17 cellular contexts compared by ENCODE assay signal in the genomic region with DNA sequence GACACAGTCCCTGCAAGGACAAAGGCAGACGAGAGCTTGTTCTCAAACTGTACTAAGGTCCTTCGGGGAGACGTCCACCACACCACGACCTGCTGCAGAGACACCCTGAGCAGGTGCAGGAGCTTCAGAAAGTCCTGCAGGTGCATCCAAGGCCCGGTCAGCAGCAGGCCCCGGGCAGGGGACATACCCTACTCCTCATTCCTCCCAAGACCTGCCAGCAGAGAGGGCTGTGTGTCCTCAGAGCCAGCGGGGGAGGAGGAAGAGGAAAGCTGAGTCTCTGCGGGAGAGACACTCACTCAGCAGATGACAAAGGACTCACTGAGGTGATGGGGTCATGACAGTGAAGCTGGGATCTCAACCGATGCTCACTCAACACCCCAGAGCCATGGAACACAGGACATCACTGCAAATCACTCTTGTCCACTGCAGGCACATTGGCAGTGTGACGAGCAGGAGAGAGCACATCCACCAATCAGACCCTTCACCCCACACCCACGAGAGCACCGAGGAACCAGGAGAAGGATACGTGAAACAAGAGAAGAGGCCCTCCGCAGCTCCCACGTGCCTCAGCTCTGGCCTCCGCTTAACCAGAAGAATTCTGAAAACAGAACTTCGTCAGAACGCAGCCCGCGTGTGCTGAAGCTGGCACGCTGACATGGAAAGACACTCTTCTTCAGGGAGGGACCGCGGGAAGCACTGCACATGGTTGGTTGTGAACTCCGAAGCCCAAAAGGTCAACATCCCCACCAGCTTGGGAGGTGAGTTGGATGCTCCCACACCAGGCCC. TPM values are rescaled to one million over a fixed set of nuclear protein-coding genes. Genes with fewer than 3 reads are reported as not detected.
DNase-seq lines count a peak whose midpoint lies in the region; ATAC-seq, FAIRE-seq and TF ChIP-seq lines count a peak whose summit lies in the region.
"Had no signal": no experiment of that assay in that cellular context is flagged by ENCODE, and none has a peak within 500 bp of the region (broad histone marks: within the 10 kb centered on the region; RNA-seq: fewer than 3 reads in every experiment).

No MANE protein-coding gene starts in this region.

- H3K4me3 Mint-ChIP-seq in activated T-helper 17 cell treated with anti-CD3 and anti-CD28 coated beads, Interleukin-2, amount 50 U/mL, for 72 hours, result no peak overlapping the region
- H3K4me3 Mint-ChIP-seq: CD4-positive, alpha-beta T cell had no signal

- FAIRE-seq in kidney (lab: Jason Lieb, UNC), result no peak
- FAIRE-seq: GM12892, GM19239 had no signal

- H3K27ac Mint-ChIP-seq in activated T-helper 17 cell treated with anti-CD3 and anti-CD28 coated beads, Interleukin-2, amount 50 U/mL, for 72 hours, result no peak overlapping the region
- H3K27ac Mint-ChIP-seq: CD4-positive, alpha-beta T cell had no signal

- no peaks in the 10 kb centered on the region for H3K27me3 Mint-ChIP-seq in activated T-helper 17 cell treated with anti-CD3 and anti-CD28 coated beads, Interleukin-2, amount 50 U/mL, for 72 hours
- H3K27me3 Mint-ChIP-seq: CD4-positive, alpha-beta T cell had no signal

- ATAC-seq in left cardiac atrium (no peak), GM19395 (IDR thresholded peaks at IDR 0.05; ENCODE audit: unreplicated experiment) (no peak)
- ATAC-seq in activated T-helper 17 cell treated with anti-CD3 and anti-CD28 coated beads, Interleukin-2, amount 50 U/mL, for 72 hours (replicated peaks), result no peak
- ATAC-seq: PC-3 had no signal

- no peaks in the 10 kb centered on the region for H3K9me3 Mint-ChIP-seq in activated T-helper 17 cell treated with anti-CD3 and anti-CD28 coated beads, Interleukin-2, amount 50 U/mL, for 72 hours
- H3K9me3 Mint-ChIP-seq: CD4-positive, alpha-beta T cell had no signal

- H3K9me3 ChIP-seq in left ventricle myocardium inferior (replicated peaks) (no peaks in the 10 kb centered on the region), kidney (ENCODE audit: control insufficient read depth in 1 of 2, low read length in 2 of 2) (no peaks in the 10 kb centered on the region)

- intact Hi-C loops in left ventricle myocardium inferior (cut with micrococcal nuclease), result loop anchor here (10.0 kb wide), 1 partner anchor 67 kb away; no protein-coding TSS in a partner anchor
- intact Hi-C loops in left cardiac atrium (cut with DNase I), result loop anchor here in 1 of 2 donors (10.0 kb wide), 1 partner anchor 77 kb away; no protein-coding TSS in a partner anchor
- intact Hi-C loops in kidney (cut with DNase I), result no loop called here

- TF ChIP-seq CTCF in left ventricle myocardium inferior (IDR thresholded peaks at IDR 0.05; ENCODE audit: borderline replicate concordance) (no peak), kidney (IDR thresholded peaks at IDR 0.05; ENCODE audit: borderline replicate concordance, extremely low read depth, insufficient read depth) (no peak)

- peaks cover 14% of the 10 kb centered on the region for H3K4me1 Mint-ChIP-seq in activated T-helper 17 cell treated with anti-CD3 and anti-CD28 coated beads, Interleukin-2, amount 50 U/mL, for 72 hours

- H3K4me1 ChIP-seq in left ventricle myocardium inferior (peaks cover 68% of the 10 kb centered on the region), kidney (ENCODE audit: control insufficient read depth in 1 of 2, insufficient read depth in 1 of 2, low read depth in 1 of 2, low read length in 2 of 2) (no peaks in the 10 kb centered on the region)

- no peak overlapping the region for H3K9ac ChIP-seq in kidney (ENCODE audit: low read length in 2 of 2)

- no peak overlapping the region for H3K4me3 ChIP-seq in left ventricle myocardium inferior
- H3K4me3 ChIP-seq in kidney (ENCODE audit: low read length in 2 of 2), result no peak overlapping the region

- H3K36me3 Mint-ChIP-seq in activated T-helper 17 cell treated with anti-CD3 and anti-CD28 coated beads, Interleukin-2, amount 50 U/mL, for 72 hours (ENCODE audit: low read depth), result peaks cover 5% of the 10 kb centered on the region

- H3K36me3 ChIP-seq in left ventricle myocardium inferior (peaks cover 6% of the 10 kb centered on the region), kidney (ENCODE audit: control insufficient read depth in 1 of 2, insufficient read depth in 2 of 2, low read length in 2 of 2) (no peaks in the 10 kb centered on the region)

- peak overlapping the region; percentile 16 for H3K27ac ChIP-seq in left ventricle myocardium inferior (replicated peaks)
- H3K27ac ChIP-seq in kidney (ENCODE audit: low read depth in 2 of 2, low read length in 2 of 2), result no peak overlapping the region

- DNase-seq in left ventricle myocardium inferior (no peak), left cardiac atrium (no peak), kidney (peak; percentile 48), pons (ENCODE audit: low spot score) (peak; percentile 27), NCI-H446 treated with DMSO at 0.1 percent for 48 hours (lab: John Stamatoyannopoulos, UW) (no peak)
- DNase-seq: ACHN; CD4-positive, alpha-beta T cell; DMS79 treated with DMSO at 0.1 percent for 48 hours; GDM1; GOT3; KG1; NCI-H1092; PC-3 had no signal

- no peaks in the 10 kb centered on the region for H3K27me3 ChIP-seq in left ventricle myocardium inferior (ENCODE audit: low read depth)

RNA-seq across cellular contexts. Expression of a gene that starts 9.3 kb away (rescaled TPM):
- total RNA-seq in left ventricle myocardium inferior (23.9 TPM), left cardiac atrium (10 to 100 TPM; 25.6 to 31.2 TPM), kidney (56.8 TPM)
- 2.2 TPM for polyA plus RNA-seq in kidney (ENCODE audit: insufficient read depth, low read depth, low replicate concordance)
- 10 to 100 TPM; 34.3 to 52.9 TPM for total RNA-seq in activated T-helper 17 cell treated with anti-CD3 and anti-CD28 coated beads, Interleukin-2, amount 50 U/mL, for 72 hours

Comparison
In these comparisons a context has a peak if more than half of its experiments do, and no peak if none do; other contexts are left out.
1. DNase-seq: peak in kidney (single experiment) and pons (single experiment); none in left ventricle myocardium inferior (single experiment), left cardiac atrium (single experiment) and NCI-H446 treated with DMSO at 0.1 percent for 48 hours (single experiment).